8 cellular contexts compared by ENCODE assay signal in the genomic region with DNA sequence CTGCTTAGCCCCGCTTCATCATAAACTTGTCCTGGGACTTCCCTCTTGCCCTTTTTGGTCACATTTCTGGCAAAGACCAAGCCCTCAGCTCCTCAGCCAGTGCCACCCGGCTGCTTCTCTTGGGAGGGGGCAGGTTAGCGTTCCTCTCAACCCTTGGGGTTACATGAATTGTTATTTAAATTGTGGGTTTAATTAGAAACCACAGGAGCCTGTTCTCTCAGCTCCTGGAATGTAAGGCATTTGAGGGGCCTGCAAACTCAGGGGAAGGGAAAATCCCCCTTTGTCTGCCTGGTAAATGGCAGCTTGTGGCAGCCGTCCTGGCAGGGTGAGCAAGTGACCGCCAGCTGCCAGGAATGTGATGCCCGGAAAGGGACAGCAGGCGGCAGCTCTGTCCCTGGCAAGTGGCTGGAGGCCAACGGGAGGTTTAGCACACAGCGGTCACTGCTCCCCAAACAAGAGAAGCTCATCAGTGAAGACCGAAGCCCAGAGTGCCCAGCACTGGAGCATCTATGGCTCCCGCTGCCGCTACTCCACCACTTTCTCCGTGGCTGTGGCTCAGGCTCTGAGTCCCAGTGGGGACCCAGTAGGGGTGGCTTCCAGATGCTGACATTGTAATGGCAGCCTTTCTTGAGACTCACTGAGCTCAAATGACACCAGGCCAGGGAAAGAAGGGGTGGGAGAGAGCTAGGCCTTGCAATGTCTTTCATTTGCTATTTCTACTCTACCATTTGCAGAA. TPM values are rescaled to one million over a fixed set of nuclear protein-coding genes. Genes with fewer than 3 reads are reported as not detected.
DNase-seq lines count a peak whose midpoint lies in the region; ATAC-seq, FAIRE-seq and TF ChIP-seq lines count a peak whose summit lies in the region.

No MANE protein-coding gene starts in this region.

- intact Hi-C loops in Calu3 (cut with micrococcal nuclease; ENCODE audit: unreplicated experiment) (loop anchor here (2.0 kb wide), 1 partner anchor 49 kb away; no protein-coding TSS in a partner anchor), cardiac septum (cut with DNase I) (loop anchor here (5.0 kb wide), 1 partner anchor 50 kb away; the partner anchor contains the start of gene SHB), pancreas (cut with DNase I) (loop anchor here in 1 of 3 donors (10.0 kb wide), 1 partner anchor 53 kb away; no protein-coding TSS in a partner anchor)

- H3K36me3 ChIP-seq in pancreas = peaks cover 0 to 15% (median 4%) of the 10 kb centered on the region in 3 donors

- H3K4me3 ChIP-seq in pancreas = no peak overlapping the region

- TF ChIP-seq CTCF in Calu3 (IDR thresholded peaks at IDR 0.05; ENCODE audit: unreplicated experiment) (no peak), WTC11 (IDR thresholded peaks at IDR 0.05) (no peak; the same call in 1 of the 2 replicates), pancreas (IDR thresholded peaks at IDR 0.05) (peak in 2 of 4 donors; percentile 14 to 16)

- BruUV-seq in Calu3 (replicated peaks; lab: Mats Ljungman, UMichigan) = no TSS peak

- H3K4me1 Mint-ChIP-seq in Calu3 (ENCODE audit: low read depth, unreplicated experiment) = peaks cover 19% of the 10 kb centered on the region
- H3K4me1 Mint-ChIP-seq in WTC11 = peaks cover 93% of the 10 kb centered on the region

- H3K9me3 Mint-ChIP-seq in Calu3 (ENCODE audit: low read depth, unreplicated experiment) (no peaks in the 10 kb centered on the region), WTC11 (no peaks in the 10 kb centered on the region)

- H3K4me1 ChIP-seq in pancreas = peaks cover 18 to 41% (median 39%) of the 10 kb centered on the region in 3 donors

- H3K27me3 Mint-ChIP-seq in Calu3 (ENCODE audit: unreplicated experiment) = no peaks in the 10 kb centered on the region
- H3K27me3 Mint-ChIP-seq in WTC11 (ENCODE audit: low read depth) = no peaks in the 10 kb centered on the region; the same call in 1 of the 2 replicates

- POLR2A ChIA-PET in WTC11 (lab: Charles Lee) = interaction anchor here (0.7 to 1.4 kb wide), 7 partner anchors 9 to 55 kb away, joined by 3 to 21 read pairs (median 5); partner anchors contain the start of gene SHB

- DNase-seq in Calu3 (peak; percentile 63), WTC11 (ENCODE audit: low spot score) (peak; percentile 85), cardiac septum (ENCODE audit: low spot score) (peak; percentile 90), pancreas (peak; percentile 62 to 86 (median 77)), GM19238 (ENCODE audit: insufficient read length, low spot score) (no peak)
- no peak for DNase-seq in activated CD4-positive, alpha-beta T cell treated with anti-CD3 and anti-CD28 coated beads, Interleukin-2, amount 50 U/mL, for 1 hour
- no peak for DNase-seq in stimulated activated naive CD4-positive, alpha-beta T cell treated with Interleukin-2 at 50 U/mL for 16 hours (lab: John Stamatoyannopoulos, UW)

- H3K27me3 ChIP-seq in pancreas = no peaks in the 10 kb centered on the region

- H3K9me3 ChIP-seq in pancreas = no peaks in the 10 kb centered on the region

- H3K4me3 Mint-ChIP-seq in Calu3 (ENCODE audit: low read depth, unreplicated experiment) = peak overlapping the region; percentile 19
- peak overlapping the region; percentile 49 for H3K4me3 Mint-ChIP-seq in WTC11

- H3K27ac Mint-ChIP-seq in Calu3 (ENCODE audit: unreplicated experiment) (no peak overlapping the region), WTC11 (peak overlapping the region; percentile 97)

- ATAC-seq in WTC11 (peak; percentile 88), pancreas (peak; percentile 51 to 81 (median 80)), GM18517 (IDR thresholded peaks at IDR 0.05; ENCODE audit: unreplicated experiment) (no peak)

- WGBS in pancreas, 2 donors = 39 to 43% methylated on average over 13 of the region's 13 CpGs

- CTCF ChIA-PET in Calu3 (lab: Charles Lee) (interaction anchor here (0.7 to 1.6 kb wide), 9 partner anchors 9 to 246 kb away, joined by 3 to 8 read pairs (median 3); no protein-coding TSS in a partner anchor), WTC11 (lab: Charles Lee) (interaction anchor here (0.8 to 4.4 kb wide), 39 partner anchors 9 to 399 kb away, joined by 3 to 61 read pairs (median 6); partner anchors contain the start of gene SHB)

- no peak for FAIRE-seq in pancreas (lab: Jason Lieb, UNC)

- peak overlapping the region in 3 of 4 donors; percentile 27 to 70 (median 53) for H3K27ac ChIP-seq in pancreas

- H3K36me3 Mint-ChIP-seq in Calu3 (ENCODE audit: insufficient read depth, unreplicated experiment) = peaks cover 12% of the 10 kb centered on the region
- peaks cover 6% of the 10 kb centered on the region; the same call in 1 of the 2 replicates for H3K36me3 Mint-ChIP-seq in WTC11

TF ChIP-seq in WTC11, 78 proteins besides CTCF, POLR2A, EP300 and RAD21 (continues in another document):
- TF ChIP-seq GRHL2 (CRISPR knock-in tag; IDR thresholded peaks at IDR 0.05; ENCODE audit: insufficient replicate concordance, severe bottlenecking) (no peak), FOXJ3 (CRISPR knock-in tag; IDR thresholded peaks at IDR 0.05; ENCODE audit: borderline replicate concordance) (no peak), ZNF671 (CRISPR knock-in tag; IDR thresholded peaks at IDR 0.05) (no peak), MYBL2 (CRISPR knock-in tag; IDR thresholded peaks at IDR 0.05) (no peak), ZSCAN18 (CRISPR knock-in tag; IDR thresholded peaks at IDR 0.05) (no peak), ZNF281 (CRISPR knock-in tag; IDR thresholded peaks at IDR 0.05) (peak; percentile 77; the same call in 1 of the 2 replicates), RELA (CRISPR knock-in tag; IDR thresholded peaks at IDR 0.05; ENCODE audit: borderline replicate concordance) (no peak), OVOL2 (CRISPR knock-in tag; IDR thresholded peaks at IDR 0.05; ENCODE audit: borderline replicate concordance) (no peak), CREB1 (CRISPR knock-in tag; IDR thresholded peaks at IDR 0.05) (no peak), RORB (CRISPR knock-in tag; IDR thresholded peaks at IDR 0.05) (no peak), ZNF121 (CRISPR knock-in tag; IDR thresholded peaks at IDR 0.05) (no peak), KAT7 (CRISPR knock-in tag; IDR thresholded peaks at IDR 0.05; ENCODE audit: borderline replicate concordance) (no peak), JUN (CRISPR knock-in tag; IDR thresholded peaks at IDR 0.05) (no peak)
- TF ChIP-seq, protein P1, sequence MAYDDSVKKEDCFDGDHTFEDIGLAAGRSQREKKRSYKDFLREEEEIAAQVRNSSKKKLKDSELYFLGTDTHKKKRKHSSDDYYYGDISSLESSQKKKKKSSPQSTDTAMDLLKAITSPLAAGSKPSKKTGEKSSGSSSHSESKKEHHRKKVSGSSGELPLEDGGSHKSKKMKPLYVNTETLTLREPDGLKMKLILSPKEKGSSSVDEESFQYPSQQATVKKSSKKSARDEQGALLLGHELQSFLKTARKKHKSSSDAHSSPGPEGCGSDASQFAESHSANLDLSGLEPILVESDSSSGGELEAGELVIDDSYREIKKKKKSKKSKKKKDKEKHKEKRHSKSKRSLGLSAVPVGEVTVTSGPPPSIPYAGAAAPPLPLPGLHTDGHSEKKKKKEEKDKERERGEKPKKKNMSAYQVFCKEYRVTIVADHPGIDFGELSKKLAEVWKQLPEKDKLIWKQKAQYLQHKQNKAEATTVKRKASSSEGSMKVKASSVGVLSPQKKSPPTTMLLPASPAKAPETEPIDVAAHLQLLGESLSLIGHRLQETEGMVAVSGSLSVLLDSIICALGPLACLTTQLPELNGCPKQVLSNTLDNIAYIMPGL (CRISPR knock-in tag; IDR thresholded peaks at IDR 0.05) = no peak
- TF ChIP-seq, protein P2, sequence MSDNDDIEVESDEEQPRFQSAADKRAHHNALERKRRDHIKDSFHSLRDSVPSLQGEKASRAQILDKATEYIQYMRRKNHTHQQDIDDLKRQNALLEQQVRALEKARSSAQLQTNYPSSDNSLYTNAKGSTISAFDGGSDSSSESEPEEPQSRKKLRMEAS (CRISPR knock-in tag; IDR thresholded peaks at IDR 0.05) = peak; percentile 49; the same call in 1 of the 2 replicates

RNA-seq across cellular contexts. Expression of gene SHB, which starts 51.7 kb away (rescaled TPM):
- total RNA-seq in Calu3 (2022) = 7.6 and 8.7 TPM in 2 replicates
- total RNA-seq in WTC11 (2021) = 9.5 to 12.2 TPM (median 10.6 TPM) in 3 replicates
- total RNA-seq in cardiac septum = 39.0 TPM
- total RNA-seq in pancreas = 10 to 100 TPM; 13.9 to 24.2 (median 22.7) TPM
- polyA plus RNA-seq in pancreas = 10 to 100 TPM; 11.5 to 12.4 TPM

Comparison
In these comparisons a context has a peak if more than half of its experiments do, and no peak if none do; other contexts are left out.
1. DNase-seq: peak in Calu3 (single experiment), WTC11 (single experiment), cardiac septum (single experiment) and pancreas (6 of 6); none in activated CD4-positive, alpha-beta T cell treated with anti-CD3 and anti-CD28 coated beads, Interleukin-2, amount 50 U/mL, for 1 hour (single experiment), GM19238 (single experiment) and stimulated activated naive CD4-positive, alpha-beta T cell treated with Interleukin-2 at 50 U/mL for 16 hours (single experiment).